8 cellular contexts compared by ENCODE assay signal in the genomic region with DNA sequence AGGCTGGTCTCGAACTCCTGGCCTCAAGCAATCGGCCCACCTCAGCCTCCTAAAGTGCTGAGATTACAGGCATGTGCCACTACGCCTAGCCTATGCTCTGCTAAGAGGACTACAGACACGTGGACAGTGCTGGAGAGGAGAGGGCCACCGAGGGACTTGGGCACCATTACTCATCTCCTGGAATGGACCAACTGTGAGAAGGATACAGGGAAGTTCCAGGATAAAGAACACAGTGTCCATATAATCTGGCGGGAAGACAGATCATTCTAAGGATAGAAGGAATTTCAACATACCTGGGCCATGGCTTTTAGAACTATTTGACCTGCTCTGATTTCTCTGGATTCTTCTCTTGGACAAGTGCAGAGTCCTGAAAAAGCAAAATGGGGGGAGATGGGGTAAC. TPM values are rescaled to one million over a fixed set of nuclear protein-coding genes. Genes with fewer than 3 reads are reported as not detected.
"Had no signal": no experiment of that assay in that cellular context is flagged by ENCODE, and none has a peak within 500 bp of the region (broad histone marks: within the 10 kb centered on the region; RNA-seq: fewer than 3 reads in every experiment).

No MANE protein-coding gene starts in this region.

- H3K4me3 ChIP-seq: GM23338, K562 had no signal

- DNase-seq: H9, HCEC 1CT, HFFc6, IMR-90, KG1 had no signal

- ATAC-seq: GM23338, K562 had no signal

RNA-seq across cellular contexts. Expression of gene COX7A1, which starts 49.4 kb away (rescaled TPM):
- total RNA-seq: H9, HT-29, K562 had no signal
